10 cellular contexts compared by ENCODE assay signal in the genomic region with DNA sequence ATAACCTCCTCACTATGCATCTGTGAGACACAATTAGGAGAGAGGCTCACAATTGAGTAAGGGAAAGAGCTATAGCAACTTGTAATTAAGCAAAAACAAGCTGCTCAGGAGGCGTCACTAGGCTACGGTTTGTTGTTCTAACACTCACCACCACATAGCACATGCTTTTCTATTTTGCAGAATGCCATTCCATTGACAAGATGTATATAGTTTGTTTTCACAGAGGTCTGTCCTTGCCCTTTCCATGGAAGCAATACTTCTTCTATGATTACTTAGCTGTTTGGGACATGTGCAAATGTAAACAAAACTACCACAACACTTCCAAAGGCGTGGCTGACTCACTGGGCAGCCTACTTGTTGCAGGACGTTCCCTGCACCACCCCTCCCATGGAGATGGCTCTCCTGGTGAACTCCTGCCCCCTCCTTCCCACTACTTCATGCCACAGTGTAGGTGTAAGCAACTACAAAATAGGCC. TPM values are rescaled to one million over a fixed set of nuclear protein-coding genes. Genes with fewer than 3 reads are reported as not detected.
DNase-seq lines count a peak whose midpoint lies in the region; TF ChIP-seq lines count a peak whose summit lies in the region.
"Had no signal": no experiment of that assay in that cellular context is flagged by ENCODE, and none has a peak within 500 bp of the region (broad histone marks: within the 10 kb centered on the region; RNA-seq: fewer than 3 reads in every experiment).

No MANE protein-coding gene starts in this region.

- H3K27me3 ChIP-seq in rectal smooth muscle tissue (ENCODE audit: control insufficient read depth, insufficient read depth, low read length), result no peaks in the 10 kb centered on the region
- H3K27me3 ChIP-seq: cardiac muscle cell had no signal

- H3K9me3 Mint-ChIP-seq in mesothelial cell of epicardium, result no peaks in the 10 kb centered on the region

- H3K4me3 Mint-ChIP-seq in mesothelial cell of epicardium, result no peak overlapping the region

- no peak overlapping the region for H3K27ac Mint-ChIP-seq in mesothelial cell of epicardium
- H3K27ac Mint-ChIP-seq: progenitor cell of endocrine pancreas had no signal

- no peak overlapping the region for H3K9ac ChIP-seq in rectal smooth muscle tissue (ENCODE audit: low read length)

- H3K27me3 Mint-ChIP-seq in mesothelial cell of epicardium (ENCODE audit: low read depth), result no peaks in the 10 kb centered on the region

- H3K4me3 ChIP-seq in fibroblast of the aortic adventitia (ENCODE audit: low read depth, low read length) (no peak overlapping the region), rectal smooth muscle tissue (ENCODE audit: low read length) (no peak overlapping the region)
- H3K4me3 ChIP-seq: cardiac muscle cell had no signal

- H3K36me3 ChIP-seq in rectal smooth muscle tissue (ENCODE audit: control insufficient read depth, insufficient read depth, low read length), result no peaks in the 10 kb centered on the region
- H3K36me3 ChIP-seq: cardiac muscle cell had no signal

- peaks cover 2% of the 10 kb centered on the region for H3K4me1 ChIP-seq in rectal smooth muscle tissue (ENCODE audit: control insufficient read depth, insufficient read depth, low read length)

- peaks cover 5% of the 10 kb centered on the region for H3K4me1 Mint-ChIP-seq in mesothelial cell of epicardium

- DNase-seq in H4 (ENCODE audit: low spot score) (peak; percentile 96), RPMI7951 (ENCODE audit: low read depth) (peak; percentile 80), fibroblast of the aortic adventitia (ENCODE audit: low read depth) (peak; percentile 16), mesothelial cell of epicardium (ENCODE audit: low spot score in 2 of 2, unreplicated experiment in 2 of 2) (no peak), SW 1271 (lab: John Stamatoyannopoulos, UW) (no peak)
- DNase-seq in stimulated activated naive CD4-positive, alpha-beta T cell treated with Interleukin-2 at 50 U/mL for 16 hours (lab: John Stamatoyannopoulos, UW), result no peak
- no peak for DNase-seq in stimulated activated CD4-positive, alpha-beta T cell treated with anti-CD3 and anti-CD28 coated beads, Interleukin-4, amount 100 ng/mL, for 1 hour

- H3K36me3 Mint-ChIP-seq in mesothelial cell of epicardium, result no peaks in the 10 kb centered on the region

- H3K27ac ChIP-seq in rectal smooth muscle tissue (ENCODE audit: low read depth, low read length), result peak overlapping the region; percentile 60
- H3K27ac ChIP-seq: cardiac muscle cell had no signal

- no peak for TF ChIP-seq CTCF in fibroblast of the aortic adventitia (IDR thresholded peaks at IDR 0.05; ENCODE audit: insufficient read depth, low read length)
- no peak for TF ChIP-seq CTCF in mesothelial cell of epicardium (IDR thresholded peaks at IDR 0.05; ENCODE audit: unreplicated experiment)

RNA-seq across cellular contexts. Expression of a gene that starts 33.9 kb away (rescaled TPM):
- total RNA-seq in H4 (2014; rRNA removed; shearing (Covaris generic)), result not detected in 2 replicates
- not detected in 2 replicates for total RNA-seq in RPMI7951 (2014; rRNA removed; shearing (Covaris generic))
- total RNA-seq in fibroblast of the aortic adventitia (ENCODE audit: low replicate concordance), result 0.25 TPM in 1 of 2 replicates, not detected in the other
- not detected in 3 replicates for total RNA-seq in mesothelial cell of epicardium
- total RNA-seq: cardiac muscle cell, progenitor cell of endocrine pancreas had no signal

Comparison
In these comparisons a context has a peak if more than half of its experiments do, and no peak if none do; other contexts are left out.
1. DNase-seq: peak in H4 (single experiment), RPMI7951 (single experiment) and fibroblast of the aortic adventitia (single experiment); none in mesothelial cell of epicardium (0 of 2), SW 1271 (0 of 2), stimulated activated naive CD4-positive, alpha-beta T cell treated with Interleukin-2 at 50 U/mL for 16 hours (single experiment) and stimulated activated CD4-positive, alpha-beta T cell treated with anti-CD3 and anti-CD28 coated beads, Interleukin-4, amount 100 ng/mL, for 1 hour (single experiment).